8 cellular contexts compared by ENCODE assay signal in the genomic region with DNA sequence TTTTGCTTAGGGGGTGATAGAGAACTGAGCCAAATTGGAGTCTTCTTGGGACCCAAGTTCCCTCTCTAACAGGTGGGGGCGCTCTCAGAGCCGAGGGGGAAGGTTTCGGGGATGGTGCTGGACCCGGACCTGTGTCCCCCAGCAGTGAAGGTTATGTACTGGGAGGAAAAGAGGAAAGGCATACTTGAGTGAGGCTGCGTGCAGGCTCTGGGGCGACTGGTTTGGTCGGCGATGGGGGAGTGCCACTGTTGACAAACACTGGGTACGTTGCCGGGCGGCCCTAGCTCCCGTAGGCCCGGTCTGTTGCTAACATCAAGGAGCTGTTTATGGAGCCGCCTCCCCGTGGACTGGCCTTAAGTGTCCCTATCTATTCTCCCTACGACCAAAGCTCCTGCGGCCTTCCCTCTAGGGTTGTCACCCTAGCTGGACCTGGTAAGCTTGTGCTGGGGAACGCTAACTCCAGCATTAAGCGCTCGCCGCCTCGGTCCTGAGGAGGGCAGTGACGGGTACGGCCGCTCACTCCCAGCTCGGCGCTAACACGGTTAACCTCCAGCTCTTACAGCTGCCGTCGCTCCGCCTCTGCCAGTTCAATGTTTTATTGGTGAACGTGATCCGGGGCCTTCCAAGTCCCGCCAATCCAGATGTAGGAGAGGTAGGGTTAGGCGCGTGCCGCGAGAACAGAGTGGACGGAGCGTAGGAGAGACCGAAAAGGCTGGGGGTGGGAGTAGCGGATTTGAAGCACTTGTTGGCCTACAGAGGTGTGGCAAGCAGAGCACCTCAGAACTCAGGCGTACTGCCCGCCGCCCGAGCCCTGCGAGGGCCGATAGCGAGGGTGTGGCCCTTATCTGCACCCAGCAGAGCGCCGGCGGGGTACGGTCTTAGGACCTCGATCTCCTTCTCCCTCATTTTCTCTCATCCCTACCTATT. TPM values are rescaled to one million over a fixed set of nuclear protein-coding genes. Genes with fewer than 3 reads are reported as not detected.
DNase-seq lines count a peak whose midpoint lies in the region; ATAC-seq and TF ChIP-seq lines count a peak whose summit lies in the region.

A gene (plus strand): TSS at position 685 of the 927 bp plus-strand sequence. CDS start 422 bp downstream, outside the sequence.

- ATAC-seq in GM18499 (IDR thresholded peaks at IDR 0.05; ENCODE audit: insufficient read depth, unreplicated experiment) (peak; percentile 86), HG02943 (IDR thresholded peaks at IDR 0.05; ENCODE audit: low read depth, unreplicated experiment) (peak; percentile 94)

- intact Hi-C loops in uterus (cut with DNase I; ENCODE audit: low total_unique reads): no loop called here

- peak within 1 kb of the TSS; percentile 88 for H3K27ac ChIP-seq in angular gyrus (ENCODE audit: low read depth, low read length)
- peak within 1 kb of the TSS; percentile 84 to 89 for H3K27ac ChIP-seq in right atrium auricular region
- peak within 1 kb of the TSS; percentile 82 to 90 for H3K27ac ChIP-seq in uterus

- H3K4me3 ChIP-seq in right atrium auricular region (peak within 1 kb of the TSS; percentile 75 to 90), uterus (peak within 1 kb of the TSS; percentile 51 to 66)

- no peaks in the 10 kb centered on the region for H3K27me3 ChIP-seq in right atrium auricular region
- no peaks in the 10 kb centered on the region for H3K27me3 ChIP-seq in uterus

- TF ChIP-seq POLR2A in uterus (IDR thresholded peaks at IDR 0.05): peak; percentile 22 to 58

- TF ChIP-seq CTCF in right atrium auricular region (IDR thresholded peaks at IDR 0.05): peak; percentile 37 to 61
- TF ChIP-seq CTCF in uterus (IDR thresholded peaks at IDR 0.05): peak; percentile 17 to 35 (median 34)

- H3K4me1 ChIP-seq in right atrium auricular region (peaks cover 0 to 28% of the 10 kb centered on the region in 2 donors), uterus (peaks cover 0 to 8% of the 10 kb centered on the region in 2 donors)

- no peaks in the 10 kb centered on the region for H3K9me3 ChIP-seq in right atrium auricular region
- no peaks in the 10 kb centered on the region for H3K9me3 ChIP-seq in uterus

- H3K36me3 ChIP-seq in right atrium auricular region (peaks cover 30% of the 10 kb centered on the region), uterus (no peaks in the 10 kb centered on the region)

- peak; percentile 98 to 99 for DNase-seq in NCI-H187 (lab: John Stamatoyannopoulos, UW)
- peak; percentile 74 to 98 (median 89) for DNase-seq in T-helper 2 cell
- DNase-seq in right atrium auricular region (ENCODE audit: low spot score): peak; percentile 99
- DNase-seq in pulmonary artery endothelial cell (ENCODE audit: low read depth, low spot score): peak; percentile 96
- DNase-seq in uterus: peak; percentile 93 to 97

RNA-seq across cellular contexts. Expression of the gene that starts here (rescaled TPM):
- total RNA-seq in right atrium auricular region: 1 to 10 TPM; 8.3 to 9.6 TPM
- 16.0 and 19.1 TPM in 2 replicates for total RNA-seq in pulmonary artery endothelial cell
- total RNA-seq in uterus: 10 to 100 TPM; 11.3 to 40.5 (median 21.6) TPM

Comparison
In these comparisons a context has a peak if more than half of its experiments do, and no peak if none do; other contexts are left out.
1. Peak in every context shown above with its lines: DNase-seq, ATAC-seq, H3K4me3 ChIP-seq and H3K27ac ChIP-seq.